ENCODE assay signal across 31 cellular contexts in genomic region chr5:157029457-157029856, GRCh38. TPM values are rescaled to one million over a fixed set of nuclear protein-coding genes. Genes with fewer than 3 reads are reported as not detected.
DNase-seq lines count a peak whose midpoint lies in the region; ATAC-seq and TF ChIP-seq lines count a peak whose summit lies in the region.
"Had no signal": no experiment of that assay in that cellular context is flagged by ENCODE, and none has a peak within 500 bp of the region (broad histone marks: within the 10 kb centered on the region; RNA-seq: fewer than 3 reads in every experiment).

No MANE protein-coding gene starts in this region.

- H3K9me3 ChIP-seq in CD8-positive, alpha-beta T cell (ENCODE audit: low read length), result no peaks in the 10 kb centered on the region
- H3K9me3 ChIP-seq in sigmoid colon, result no peaks in the 10 kb centered on the region
- H3K9me3 ChIP-seq: pancreas, right atrium auricular region, spleen, thoracic aorta, vagina had no signal

- DNase-seq in CD8-positive, alpha-beta T cell, result no peak
- DNase-seq in activated naive CD8-positive, alpha-beta T cell treated with anti-CD3 and anti-CD28 coated beads, Interleukin-2, amount 10 ng/mL, durations not matched to agents 7 days and 5 days, result no peak
- DNase-seq in NOMO-1 (lab: John Stamatoyannopoulos, UW; ENCODE audit: unreplicated experiment in 2 of 2) (no peak), NOMO-1 treated with DMSO at 0.1 percent for 48 hours (lab: John Stamatoyannopoulos, UW; ENCODE audit: unreplicated experiment) (no peak), NCI-H510A treated with DMSO at 0.1 percent for 48 hours (lab: John Stamatoyannopoulos, UW) (no peak), sigmoid colon (no peak)
- DNase-seq: activated T-cell treated with anti-CD3 and anti-CD28 coated beads, Interleukin-2, amount 50 U/mL, for 4 hours; caudate nucleus; DMS 273 treated with DMSO at 0.1 percent for 48 hours; islet precursor cell; midbrain; NCI-H1092; NCI-H1930; NCI-H748 treated with DMSO at 0.1 percent for 48 hours; nephron progenitor cell; pancreas; spleen; stimulated activated CD4-positive, alpha-beta T cell treated with anti-CD3 and anti-CD28 coated beads, Interleukin-2, amount 100 ng/mL, for 48 hours had no signal

- TF ChIP-seq EP300 in sigmoid colon (IDR thresholded peaks at IDR 0.05), result no peak

- no peak overlapping the region for H3K4me3 Mint-ChIP-seq in CD8-positive, alpha-beta T cell
- peak overlapping the region; percentile 24 for H3K4me3 Mint-ChIP-seq in activated naive CD8-positive, alpha-beta T cell treated with anti-CD3 and anti-CD28 coated beads, Interleukin-2, amount 10 ng/mL, durations not matched to agents 7 days and 5 days
- H3K4me3 Mint-ChIP-seq: activated naive CD4-positive, alpha-beta T cell treated with anti-CD3 and anti-CD28 coated beads, Interleukin-2, amount 50 U/mL, for 24 hours; activated T-cell treated with anti-CD3 and anti-CD28 coated beads, Interleukin-2, amount 50 U/mL, for 4 hours; CD14-positive monocyte; dendritic cell treated with granulocyte-macrophage colony-stimulating factor and Interleukin-4, amounts not matched to agents 40 ng/mL and 50 ng/mL, for 4 days; nephron progenitor cell; stimulated activated memory B cell treated with anti-CD40 and anti-IgM and Interleukin-4, amounts not matched to agents 10 μg/mL and 1 μg/mL and 100 μg/mL, for 72 hours had no signal

- peaks cover 45% of the 10 kb centered on the region for H3K4me1 Mint-ChIP-seq in CD8-positive, alpha-beta T cell (ENCODE audit: low read depth)
- H3K4me1 Mint-ChIP-seq in activated naive CD8-positive, alpha-beta T cell treated with anti-CD3 and anti-CD28 coated beads, Interleukin-2, amount 10 ng/mL, durations not matched to agents 7 days and 5 days, result peaks cover 60% of the 10 kb centered on the region
- H3K4me1 Mint-ChIP-seq: CD14-positive monocyte had no signal

- peak overlapping the region; percentile 7 for H3K27ac Mint-ChIP-seq in CD8-positive, alpha-beta T cell
- H3K27ac Mint-ChIP-seq in activated naive CD8-positive, alpha-beta T cell treated with anti-CD3 and anti-CD28 coated beads, Interleukin-2, amount 10 ng/mL, durations not matched to agents 7 days and 5 days, result peak overlapping the region; percentile 67
- H3K27ac Mint-ChIP-seq: activated naive CD4-positive, alpha-beta T cell treated with anti-CD3 and anti-CD28 coated beads, Interleukin-2, amount 50 U/mL, for 24 hours; CD14-positive monocyte; dendritic cell treated with granulocyte-macrophage colony-stimulating factor and Interleukin-4, amounts not matched to agents 40 ng/mL and 50 ng/mL, for 4 days; nephron progenitor cell; stimulated activated memory B cell treated with anti-CD40 and anti-IgM and Interleukin-4, amounts not matched to agents 10 μg/mL and 1 μg/mL and 100 μg/mL, for 72 hours had no signal

- H3K27me3 Mint-ChIP-seq in CD8-positive, alpha-beta T cell (ENCODE audit: low read depth), result no peaks in the 10 kb centered on the region
- no peaks in the 10 kb centered on the region for H3K27me3 Mint-ChIP-seq in activated naive CD8-positive, alpha-beta T cell treated with anti-CD3 and anti-CD28 coated beads, Interleukin-2, amount 10 ng/mL, durations not matched to agents 7 days and 5 days
- H3K27me3 Mint-ChIP-seq: activated naive CD4-positive, alpha-beta T cell treated with anti-CD3 and anti-CD28 coated beads, Interleukin-2, amount 50 U/mL, for 24 hours had no signal

- H3K4me1 ChIP-seq in CD8-positive, alpha-beta T cell (ENCODE audit: insufficient read depth, low read length), result peaks cover 25% of the 10 kb centered on the region
- H3K4me1 ChIP-seq in sigmoid colon, result no peaks in the 10 kb centered on the region
- H3K4me1 ChIP-seq: pancreas, right atrium auricular region, vagina had no signal

- CTCF ChIA-PET in CD8-positive, alpha-beta T cell (lab: Charles Lee), result no interaction called here

- no peak for TF ChIP-seq CTCF in CD8-positive, alpha-beta T cell (IDR thresholded peaks at IDR 0.05)
- no peak for TF ChIP-seq CTCF in sigmoid colon (IDR thresholded peaks at IDR 0.05)

- H3K27me3 ChIP-seq in CD8-positive, alpha-beta T cell (ENCODE audit: insufficient read depth, low read length), result no peaks in the 10 kb centered on the region
- no peaks in the 10 kb centered on the region for H3K27me3 ChIP-seq in sigmoid colon
- H3K27me3 ChIP-seq: pancreas, right atrium auricular region, vagina had no signal

- TF ChIP-seq POLR2A in sigmoid colon (IDR thresholded peaks at IDR 0.05), result no peak

- POLR2A ChIA-PET in CD8-positive, alpha-beta T cell (lab: Charles Lee), result no interaction called here
- POLR2A ChIA-PET in activated naive CD8-positive, alpha-beta T cell treated with anti-CD3 and anti-CD28 coated beads, Interleukin-2, amount 10 ng/mL, durations not matched to agents 7 days and 5 days (lab: Charles Lee), result interaction anchor here (0.5 to 1.7 kb wide), 2 partner anchors 28 to 113 kb away, joined by 3 read pairs; partner anchors contain the start of gene MED7

- intact Hi-C loops in CD8-positive, alpha-beta T cell (cut with DNase I, micrococcal nuclease), result loop anchor here in 1 of 2 experiments (5.0 kb wide), 1 partner anchor 137 kb away; no protein-coding TSS in a partner anchor
- intact Hi-C loops in sigmoid colon (cut with DNase I), result no loop called here

- peaks cover 21% of the 10 kb centered on the region for H3K36me3 Mint-ChIP-seq in CD8-positive, alpha-beta T cell
- peaks cover 36% of the 10 kb centered on the region for H3K36me3 Mint-ChIP-seq in activated naive CD8-positive, alpha-beta T cell treated with anti-CD3 and anti-CD28 coated beads, Interleukin-2, amount 10 ng/mL, durations not matched to agents 7 days and 5 days
- H3K36me3 Mint-ChIP-seq: CD14-positive monocyte; stimulated activated memory B cell treated with anti-CD40 and anti-IgM and Interleukin-4, amounts not matched to agents 10 μg/mL and 1 μg/mL and 100 μg/mL, for 72 hours had no signal

- WGBS in sigmoid colon, 2 donors, result 69 to 75% methylated on average over 3 of the region's 3 CpGs

- ATAC-seq in CD8-positive, alpha-beta T cell, result no peak
- ATAC-seq in GM18498 (IDR thresholded peaks at IDR 0.05; ENCODE audit: unreplicated experiment) (peak; percentile 41), HG03097 (IDR thresholded peaks at IDR 0.05; ENCODE audit: low FRiP score, unreplicated experiment) (peak; percentile 42)
- ATAC-seq in activated naive CD8-positive, alpha-beta T cell treated with anti-CD3 and anti-CD28 coated beads, Interleukin-2, amount 10 ng/mL, durations not matched to agents 7 days and 5 days (ENCODE audit: low read depth), result no peak
- ATAC-seq: activated CD4-positive, CD25-positive, alpha-beta regulatory T cell treated with anti-CD3 and anti-CD28 coated beads, Interleukin-2, amount 50 U/mL, for 24 hours; activated T-cell treated with anti-CD3 and anti-CD28 coated beads, Interleukin-2, amount 50 U/mL, for 4 hours; HCT116; pancreas; stimulated activated memory B cell treated with anti-CD40 and anti-IgM and Interleukin-4, amounts not matched to agents 10 μg/mL and 1 μg/mL and 100 μg/mL, for 72 hours had no signal

- H3K27ac ChIP-seq in CD8-positive, alpha-beta T cell (ENCODE audit: low read depth, low read length), result no peak overlapping the region
- H3K27ac ChIP-seq in sigmoid colon, result no peak overlapping the region
- H3K27ac ChIP-seq: pancreas, right atrium auricular region, thoracic aorta, vagina had no signal

- H3K4me3 ChIP-seq in CD8-positive, alpha-beta T cell (ENCODE audit: low read depth, low read length), result no peak overlapping the region
- H3K4me3 ChIP-seq in sigmoid colon, result no peak overlapping the region
- H3K4me3 ChIP-seq: pancreas, right atrium auricular region, spleen, thoracic aorta, vagina had no signal

- no peaks in the 10 kb centered on the region for H3K9me3 Mint-ChIP-seq in CD8-positive, alpha-beta T cell
- no peaks in the 10 kb centered on the region for H3K9me3 Mint-ChIP-seq in activated naive CD8-positive, alpha-beta T cell treated with anti-CD3 and anti-CD28 coated beads, Interleukin-2, amount 10 ng/mL, durations not matched to agents 7 days and 5 days
- H3K9me3 Mint-ChIP-seq: activated naive CD4-positive, alpha-beta T cell treated with anti-CD3 and anti-CD28 coated beads, Interleukin-2, amount 50 U/mL, for 24 hours; activated T-cell treated with anti-CD3 and anti-CD28 coated beads, Interleukin-2, amount 50 U/mL, for 4 hours; CD14-positive monocyte; dendritic cell treated with granulocyte-macrophage colony-stimulating factor and Interleukin-4, amounts not matched to agents 40 ng/mL and 50 ng/mL, for 4 days; nephron progenitor cell; stimulated activated memory B cell treated with anti-CD40 and anti-IgM and Interleukin-4, amounts not matched to agents 10 μg/mL and 1 μg/mL and 100 μg/mL, for 72 hours had no signal

- H3K36me3 ChIP-seq in CD8-positive, alpha-beta T cell (ENCODE audit: insufficient read depth, low read length), result no peaks in the 10 kb centered on the region
- H3K36me3 ChIP-seq in sigmoid colon, result no peaks in the 10 kb centered on the region
- H3K36me3 ChIP-seq: pancreas, right atrium auricular region, spleen, thoracic aorta, vagina had no signal

RNA-seq across cellular contexts. Expression of gene HAVCR1, which starts 29.5 kb away (rescaled TPM):
- 1 to 10 TPM; 2.3 to 2.6 TPM for total RNA-seq in CD8-positive, alpha-beta T cell
- total RNA-seq in activated naive CD8-positive, alpha-beta T cell treated with anti-CD3 and anti-CD28 coated beads, Interleukin-2, amount 10 ng/mL, durations not matched to agents 7 days and 5 days, result 1 to 10 TPM; 3.4 to 4.1 TPM
- total RNA-seq in sigmoid colon, result not detected
- polyA plus RNA-seq in sigmoid colon, result 1 to 10 TPM in 1 of 3 donors, not detected in 2; 1.5 TPM
- total RNA-seq: activated T-cell treated with anti-CD3 and anti-CD28 coated beads, Interleukin-2, amount 50 U/mL, for 4 hours; fibroblast of lung; glomerular endothelial cell; right atrium auricular region; vagina had no signal
- polyA plus RNA-seq: CD14-positive monocyte, fibroblast of lung, pancreas, spleen had no signal

Comparison
In these comparisons a context has a peak if more than half of its experiments do, and no peak if none do; other contexts are left out.
1. ATAC-seq: peak in GM18498 (single experiment) and HG03097 (single experiment); none in CD8-positive, alpha-beta T cell (single experiment) and activated naive CD8-positive, alpha-beta T cell treated with anti-CD3 and anti-CD28 coated beads, Interleukin-2, amount 10 ng/mL, durations not matched to agents 7 days and 5 days (single experiment).